ENCODE assay signal across 11 cellular contexts in genomic region chr3:127050733-127051132, GRCh38.
"Had no signal": no experiment of that assay in that cellular context is flagged by ENCODE, and none has a peak within 500 bp of the region (broad histone marks: within the 10 kb centered on the region; RNA-seq: fewer than 3 reads in every experiment).

No MANE protein-coding gene starts in this region.

- H3K27ac ChIP-seq: epithelial cell of prostate, gastrocnemius medialis, heart right ventricle had no signal

- DNase-seq: activated CD4-positive, alpha-beta memory T cell treated with anti-CD3 and anti-CD28 coated beads, Interleukin-2, amount 10 ng/mL, durations not matched to agents 7 days and 5 days; activated naive CD4-positive, alpha-beta T cell; activated T-cell treated with anti-CD3 and anti-CD28 coated beads, Interleukin-2, amount 50 U/mL, for 48 hours; caudate nucleus; effector memory CD4-positive, alpha-beta T cell; heart right ventricle; stimulated activated CD4-positive, alpha-beta T cell treated with anti-CD3 and anti-CD28 coated beads, Interleukin-4, amount 100 ng/mL, for 1 hour; T-cell; T1000 had no signal

- ATAC-seq: gastrocnemius medialis, T-cell had no signal

- H3K4me3 Mint-ChIP-seq: activated CD4-positive, alpha-beta memory T cell treated with anti-CD3 and anti-CD28 coated beads, Interleukin-2, amount 10 ng/mL, durations not matched to agents 7 days and 5 days; T-cell had no signal

- H3K4me1 Mint-ChIP-seq: activated CD4-positive, alpha-beta memory T cell treated with anti-CD3 and anti-CD28 coated beads, Interleukin-2, amount 10 ng/mL, durations not matched to agents 7 days and 5 days; T-cell had no signal

- H3K9me3 ChIP-seq: gastrocnemius medialis had no signal

- H3K4me3 ChIP-seq: gastrocnemius medialis, heart right ventricle had no signal

- H3K27me3 Mint-ChIP-seq: activated CD4-positive, alpha-beta memory T cell treated with anti-CD3 and anti-CD28 coated beads, Interleukin-2, amount 10 ng/mL, durations not matched to agents 7 days and 5 days had no signal

- H3K36me3 ChIP-seq: gastrocnemius medialis, heart right ventricle had no signal

- H3K27me3 ChIP-seq: gastrocnemius medialis, heart right ventricle had no signal

- H3K27ac Mint-ChIP-seq: activated CD4-positive, alpha-beta memory T cell treated with anti-CD3 and anti-CD28 coated beads, Interleukin-2, amount 10 ng/mL, durations not matched to agents 7 days and 5 days; T-cell had no signal

- H3K36me3 Mint-ChIP-seq: T-cell had no signal

- H3K4me1 ChIP-seq: gastrocnemius medialis had no signal
